Comparison of ENCODE assay signal across 8 cellular contexts in the genomic region with DNA sequence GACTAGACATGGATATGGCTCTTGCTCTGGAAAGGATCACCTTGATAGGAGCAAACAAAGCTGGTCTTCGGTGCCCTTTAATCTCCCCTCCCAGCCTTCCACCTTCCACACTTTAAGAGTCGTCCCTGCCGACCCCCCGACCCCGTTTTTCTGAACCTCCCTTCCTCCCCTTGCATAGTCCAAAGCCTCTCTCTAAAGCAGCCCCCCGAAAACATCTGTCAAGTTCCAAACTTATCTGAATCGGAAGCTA. TPM values are rescaled to one million over a fixed set of nuclear protein-coding genes. Genes with fewer than 3 reads are reported as not detected.
DNase-seq lines count a peak whose midpoint lies in the region; ATAC-seq, FAIRE-seq and TF ChIP-seq lines count a peak whose summit lies in the region.

No MANE protein-coding gene starts in this region.

- 2% methylated on average over 7 of the region's 7 CpGs for WGBS in esophagus muscularis mucosa
- 1% methylated on average over 7 of the region's 7 CpGs for WGBS in pancreas, 2 donors

- POLR2A ChIA-PET in PC-9 (lab: Charles Lee; ENCODE audit: unreplicated experiment) = interaction anchor here (0.6 to 1.0 kb wide), 3 partner anchors 28 to 201 kb away, joined by 5 to 7 read pairs (median 6); partner anchors contain the start of gene AIF1L

- CTCF ChIA-PET in PC-9 (lab: Charles Lee) = interaction anchor here (0.6 to 1.0 kb wide), 5 partner anchors 20 to 71 kb away, joined by 3 to 17 read pairs (median 5); no protein-coding TSS in a partner anchor

- H3K27me3 ChIP-seq in PC-9 (ENCODE audit: insufficient read depth, low read depth) = no peaks in the 10 kb centered on the region
- H3K27me3 ChIP-seq in esophagus muscularis mucosa = peaks cover 0 to 5% (median 0%) of the 10 kb centered on the region in 4 donors
- H3K27me3 ChIP-seq in pancreas = no peaks in the 10 kb centered on the region

- BruUV-seq in PC-9 (replicated peaks; lab: Mats Ljungman, UMichigan) = TSS peak; percentile 98

- ATAC-seq in GM18498 (IDR thresholded peaks at IDR 0.05; ENCODE audit: unreplicated experiment) (peak; percentile 11), pancreas (peak; percentile 8 to 16 (median 10)), GM18502 (IDR thresholded peaks at IDR 0.05; ENCODE audit: poor library complexity, unreplicated experiment) (no peak)

- no peak for TF ChIP-seq EP300 in esophagus muscularis mucosa (IDR thresholded peaks at IDR 0.05)

- TF ChIP-seq CTCF in PC-9 (conservative IDR thresholded peaks at IDR 0.05) = no peak
- no peak for TF ChIP-seq CTCF in esophagus muscularis mucosa (IDR thresholded peaks at IDR 0.05)
- TF ChIP-seq CTCF in pancreas (IDR thresholded peaks at IDR 0.05) = no peak

- H3F3A ChIP-seq in PC-9 (ENCODE audit: insufficient read depth, low read depth) = peaks cover 21% of the 10 kb centered on the region; the same call in 1 of the 2 replicates

- H3K27ac ChIP-seq in PC-9 (peak overlapping the region; percentile 76), esophagus muscularis mucosa (replicated peaks in 1 of 4) (peak overlapping the region; percentile 80 to 94 (median 86)), pancreas (peak overlapping the region; percentile 24 to 71 (median 56))

- intact Hi-C loops in PC-9 (cut with micrococcal nuclease; ENCODE audit: unreplicated experiment) (loop anchor here (1.0 kb wide), 1 partner anchor 67 kb away; no protein-coding TSS in a partner anchor), esophagus muscularis mucosa (cut with DNase I) (no loop called here), pancreas (cut with DNase I) (no loop called here)

- no peaks in the 10 kb centered on the region for H4K20me1 ChIP-seq in PC-9 (ENCODE audit: insufficient read depth)

- H3K9me3 ChIP-seq in PC-9 (ENCODE audit: insufficient read depth, low read depth) (no peaks in the 10 kb centered on the region), esophagus muscularis mucosa (no peaks in the 10 kb centered on the region), pancreas (no peaks in the 10 kb centered on the region)

- TF ChIP-seq POLR2A in esophagus muscularis mucosa (IDR thresholded peaks at IDR 0.05; ENCODE audit: low read depth) = no peak

- H3K4me3 ChIP-seq in PC-9 (peak overlapping the region; percentile 91), esophagus muscularis mucosa (peak overlapping the region; percentile 75 to 92 (median 88)), pancreas (peak overlapping the region; percentile 66 to 88 (median 80))

- peaks cover 25% of the 10 kb centered on the region for H3K79me2 ChIP-seq in PC-9 (ENCODE audit: low read depth)

- peak overlapping the region; percentile 87 for H2AFZ ChIP-seq in PC-9

- FAIRE-seq in pancreas (lab: Jason Lieb, UNC) = no peak

- H3K36me3 ChIP-seq in PC-9 (ENCODE audit: low read depth) (peaks cover 25% of the 10 kb centered on the region), esophagus muscularis mucosa (peaks cover 26 to 58% (median 32%) of the 10 kb centered on the region in 4 donors), pancreas (peaks cover 0 to 23% (median 10%) of the 10 kb centered on the region in 3 donors)

- H3K4me2 ChIP-seq in PC-9 = peak overlapping the region; percentile 93

- peaks cover 10% of the 10 kb centered on the region for H3K4me1 ChIP-seq in PC-9 (replicated peaks; ENCODE audit: insufficient read depth)
- H3K4me1 ChIP-seq in esophagus muscularis mucosa = peaks cover 19 to 25% (median 22%) of the 10 kb centered on the region in 4 donors
- no peaks in the 10 kb centered on the region for H3K4me1 ChIP-seq in pancreas

- DNase-seq in PC-9 (no peak), esophagus muscularis mucosa (ENCODE audit: extremely low spot score) (no peak), pancreas (no peak), middle frontal gyrus (ENCODE audit: extremely low spot score, low spot score) (no peak), NCI-H2227 (lab: John Stamatoyannopoulos, UW; ENCODE audit: unreplicated experiment) (no peak), NCI-H2196 (lab: John Stamatoyannopoulos, UW; ENCODE audit: unreplicated experiment) (no peak)

- H3K9me2 ChIP-seq in PC-9 (ENCODE audit: insufficient read depth) = no peaks in the 10 kb centered on the region

RNA-seq across cellular contexts. Expression of gene NUP214, which starts 0.4 kb away (rescaled TPM):
- total RNA-seq in PC-9 (2021) (49.6 and 59.0 TPM in 2 replicates), esophagus muscularis mucosa (10 to 100 TPM; 26.4 to 36.2 (median 28.7) TPM), pancreas (10 to 100 TPM; 24.3 to 38.3 (median 27.8) TPM)
- 10 to 100 TPM; 24.9 to 35.3 TPM for polyA plus RNA-seq in pancreas

RNA-seq across cellular contexts. Expression of gene AIF1L, which starts 28.6 kb away (rescaled TPM):
- total RNA-seq in PC-9 (2021) (85.2 and 87.3 TPM in 2 replicates), esophagus muscularis mucosa (10 to 100 TPM in 3 of 4 donors, 1 to 10 TPM in 1; 9.1 to 24.8 (median 19.3) TPM), pancreas (1 to 10 TPM; 2.4 to 5.0 (median 3.8) TPM)
- polyA plus RNA-seq in pancreas = 1 to 10 TPM; 4.0 to 4.6 TPM
